In the genomic region with DNA sequence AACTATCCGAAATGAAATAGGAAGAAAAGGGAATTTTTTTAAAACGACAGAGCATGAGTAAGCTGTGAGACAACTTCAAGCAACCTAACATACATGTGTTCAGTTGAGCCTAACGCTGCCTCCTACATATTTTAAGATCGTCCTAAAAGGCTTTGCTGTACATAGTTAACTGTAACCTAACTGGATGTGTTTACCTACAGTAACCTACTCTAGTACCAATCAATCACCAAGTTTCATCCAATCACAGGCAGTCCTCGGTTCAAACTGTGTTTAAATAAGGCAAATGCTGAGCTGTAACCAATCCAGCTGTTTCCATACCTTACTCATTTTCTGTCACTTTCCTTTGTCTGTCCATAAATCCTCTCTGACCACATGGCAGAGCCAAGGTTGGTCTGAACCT, we compare ENCODE assay signal across 20 cellular contexts. TPM values are rescaled to one million over a fixed set of nuclear protein-coding genes. Genes with fewer than 3 reads are reported as not detected.
DNase-seq lines count a peak whose midpoint lies in the region; ATAC-seq, FAIRE-seq and TF ChIP-seq lines count a peak whose summit lies in the region.
"Had no signal": no experiment of that assay in that cellular context is flagged by ENCODE, and none has a peak within 500 bp of the region (broad histone marks: within the 10 kb centered on the region; RNA-seq: fewer than 3 reads in every experiment).

No MANE protein-coding gene starts in this region.

- intact Hi-C loops in right cardiac atrium (cut with DNase I), result loop anchor here in 2 of 4 donors (10.0 kb wide), 1 partner anchor 562 kb away; a partner anchor contains a TSS

- H3K4me3 ChIP-seq in mesenchymal stem cell (ENCODE audit: insufficient read depth in 1 of 2, low read depth in 1 of 2, low read length in 2 of 2) (no peak overlapping the region), right cardiac atrium (ENCODE audit: low read length) (no peak overlapping the region)
- H3K4me3 ChIP-seq: gastroesophageal sphincter, left ventricle myocardium inferior, testis had no signal

- H3K4me1 ChIP-seq in mesenchymal stem cell (ENCODE audit: control insufficient read depth, insufficient read depth, low read depth, low read length) (no peaks in the 10 kb centered on the region), right cardiac atrium (ENCODE audit: control insufficient read depth, insufficient read depth, low read length) (peaks cover 3% of the 10 kb centered on the region)
- H3K4me1 ChIP-seq: BE2C, testis had no signal

- H3K4me2 ChIP-seq in mesenchymal stem cell (ENCODE audit: low read length, poor library complexity, severe bottlenecking), result no peak overlapping the region

- no peak overlapping the region for H4K8ac ChIP-seq in mesenchymal stem cell (ENCODE audit: low read length)

- peak overlapping the region; percentile 11 for H3K9ac ChIP-seq in mesenchymal stem cell (ENCODE audit: low read length)

- peaks cover 5 to 56% of the 10 kb centered on the region in 2 experiments for H3K36me3 ChIP-seq in mesenchymal stem cell (ENCODE audit: control insufficient read depth in 1 of 2, insufficient read depth in 2 of 2, low read depth in 1 of 2, low read length in 2 of 2)

- ATAC-seq in omental fat pad (ENCODE audit: low FRiP score), result no peak
- no peak for ATAC-seq in right cardiac atrium
- ATAC-seq: gastroesophageal sphincter, HCT116, Panc1 had no signal

- H3K23ac ChIP-seq in mesenchymal stem cell (ENCODE audit: low read length in 2 of 2), result no peak overlapping the region

- no peak overlapping the region for H3K18ac ChIP-seq in mesenchymal stem cell (ENCODE audit: low read depth in 1 of 2, low read length in 2 of 2)

- no peak overlapping the region for H2BK12ac ChIP-seq in mesenchymal stem cell (ENCODE audit: low read length in 2 of 2)

- H3K27me3 ChIP-seq in mesenchymal stem cell (ENCODE audit: control insufficient read depth in 1 of 2, insufficient read depth in 1 of 2, low read length in 2 of 2), result no peaks in the 10 kb centered on the region
- no peaks in the 10 kb centered on the region for H3K27me3 ChIP-seq in right cardiac atrium (ENCODE audit: control insufficient read depth, insufficient read depth)
- H3K27me3 ChIP-seq: BE2C, gastroesophageal sphincter, testis had no signal

- WGBS in mesenchymal stem cell, result 76% methylated on average over 5 of the region's 5 CpGs
- 78% methylated on average over 5 of the region's 5 CpGs for WGBS in right cardiac atrium

- peaks cover 8% of the 10 kb centered on the region for H3K79me1 ChIP-seq in mesenchymal stem cell (replicated peaks; ENCODE audit: low read length, poor library complexity, severe bottlenecking)

- H2AK5ac ChIP-seq in mesenchymal stem cell (ENCODE audit: low read length, severe bottlenecking), result no peak overlapping the region

- H2AFZ ChIP-seq in mesenchymal stem cell (ENCODE audit: low read depth, low read length), result no peak overlapping the region

- no peak for TF ChIP-seq CTCF in omental fat pad (IDR thresholded peaks at IDR 0.05)

- FAIRE-seq in GM18507 (lab: Jason Lieb, UNC), result peak; percentile 31
- FAIRE-seq: small intestine had no signal

- H3K4ac ChIP-seq in mesenchymal stem cell (ENCODE audit: low read depth in 1 of 2, low read length in 2 of 2), result no peak overlapping the region

- H3K9me3 ChIP-seq in mesenchymal stem cell (ENCODE audit: control insufficient read depth, low read length), result peaks cover 12% of the 10 kb centered on the region
- H3K9me3 ChIP-seq in right cardiac atrium (ENCODE audit: control insufficient read depth, low read length), result no peaks in the 10 kb centered on the region
- H3K9me3 ChIP-seq: BE2C, gastroesophageal sphincter, testis had no signal

- H4K91ac ChIP-seq in mesenchymal stem cell (ENCODE audit: low read length), result no peak overlapping the region

- no peak overlapping the region for H3K27ac ChIP-seq in mesenchymal stem cell (ENCODE audit: low read length, poor library complexity, severe bottlenecking)
- H3K27ac ChIP-seq in right cardiac atrium (ENCODE audit: low read length), result no peak overlapping the region
- H3K27ac ChIP-seq: gastroesophageal sphincter, left ventricle myocardium inferior, testis had no signal

- H2BK15ac ChIP-seq in mesenchymal stem cell (ENCODE audit: low read depth, poor library complexity, severe bottlenecking), result no peak overlapping the region

- no peak overlapping the region for H3K14ac ChIP-seq in mesenchymal stem cell (ENCODE audit: low read length in 2 of 2)

- H2BK5ac ChIP-seq in mesenchymal stem cell (ENCODE audit: low read depth, low read length, poor library complexity, severe bottlenecking), result no peak overlapping the region

- DNase-seq in GM18507 (ENCODE audit: extremely low spot score, insufficient read length, low read depth), result no peak
- DNase-seq in RPMI7951 (ENCODE audit: low read depth), result peak; percentile 7
- DNase-seq in dedifferentiated amniotic fluid mesenchymal stem cell (ENCODE audit: extremely low spot score), result peak; percentile 28
- peak; percentile 27 for DNase-seq in mesenchymal stem cell
- DNase-seq in omental fat pad (ENCODE audit: low spot score), result no peak
- DNase-seq in right cardiac atrium, result no peak
- DNase-seq in pons (ENCODE audit: low spot score), result no peak
- DNase-seq: activated CD4-positive, alpha-beta memory T cell treated with anti-CD3 and anti-CD28 coated beads for 36 hours; BE2C; cerebellar nuclear complex; left ventricle myocardium inferior; NCI-H146; small intestine; SW 1271; testis had no signal

- no peak overlapping the region for H2BK120ac ChIP-seq in mesenchymal stem cell (ENCODE audit: low read depth, low read length)

RNA-seq across cellular contexts. Expression of a gene that starts 17.1 kb away (rescaled TPM):
- total RNA-seq in RPMI7951 (2014; rRNA removed; shearing (Covaris generic)), result 16.6 and 20.5 TPM in 2 replicates
- polyA plus RNA-seq in mesenchymal stem cell (2013, experiment 1 of 2), result 19.9 TPM
- 20.4 TPM for polyA plus RNA-seq in mesenchymal stem cell (2013, experiment 2 of 2)
- total RNA-seq in omental fat pad, result 10 to 100 TPM; 26.4 to 30.8 (median 28.9) TPM
- 10 to 100 TPM; 40.9 to 56.7 (median 49.2) TPM for total RNA-seq in right cardiac atrium
- 26.1 TPM for polyA plus RNA-seq in right cardiac atrium

RNA-seq across cellular contexts. Expression of a gene that starts 17.1 kb away (rescaled TPM):
- 11.2 and 13.8 TPM in 2 replicates for total RNA-seq in RPMI7951 (2014; rRNA removed; shearing (Covaris generic))
- 8.5 TPM for polyA plus RNA-seq in mesenchymal stem cell (2013, experiment 1 of 2)
- polyA plus RNA-seq in mesenchymal stem cell (2013, experiment 2 of 2), result 8.6 TPM
- total RNA-seq in omental fat pad, result 10 to 100 TPM in 3 of 4 donors, 1 to 10 TPM in 1; 9.2 to 30.7 (median 12.5) TPM
- total RNA-seq in right cardiac atrium, result 10 to 100 TPM; 13.9 to 21.7 (median 19.2) TPM
- 8.5 TPM for polyA plus RNA-seq in right cardiac atrium

RNA-seq across cellular contexts. Expression of a gene that starts 58.7 kb away (rescaled TPM):
- not detected in 2 replicates for total RNA-seq in RPMI7951 (2014; rRNA removed; shearing (Covaris generic))
- polyA plus RNA-seq in mesenchymal stem cell (2013, experiment 1 of 2), result not detected
- polyA plus RNA-seq in mesenchymal stem cell (2013, experiment 2 of 2), result 0.04 TPM
- total RNA-seq in omental fat pad, result not detected
- total RNA-seq in right cardiac atrium, result not detected
- polyA plus RNA-seq in right cardiac atrium, result not detected
- total RNA-seq: gastroesophageal sphincter, left ventricle myocardium inferior, osteocyte, testis had no signal
- polyA plus RNA-seq: adipose tissue, small intestine had no signal

Comparison
In these comparisons a context has a peak if more than half of its experiments do, and no peak if none do; other contexts are left out.
1. DNase-seq: peak in RPMI7951 (single experiment), dedifferentiated amniotic fluid mesenchymal stem cell (single experiment) and mesenchymal stem cell (single experiment); none in GM18507 (single experiment), omental fat pad (single experiment), right cardiac atrium (0 of 3) and pons (single experiment).